In genomic region chr4:44927361-44928061, GRCh38 we compare ENCODE assay signal across 8 cellular contexts.
A peak's percentile ranks its signal among the peaks of the same experiment; 100 is the strongest.
DNase-seq lines count a peak whose midpoint lies in the region; ATAC-seq and TF ChIP-seq lines count a peak whose summit lies in the region.

No MANE protein-coding gene starts in this region.

- H3K4me3 ChIP-seq in epithelial cell of proximal tubule (ENCODE audit: low read depth, low read length) = no peak overlapping the region

- peak; percentile 68 for TF ChIP-seq CTCF in epithelial cell of proximal tubule (conservative IDR thresholded peaks at IDR 0.05; ENCODE audit: low read depth, low read length)

- ATAC-seq in HG02884 (IDR thresholded peaks at IDR 0.05; ENCODE audit: unreplicated experiment) = peak; percentile 55

- DNase-seq in ELR (ENCODE audit: low read depth) (peak; percentile 39), NCI-H526 treated with DMSO at 0.1 percent for 48 hours (lab: John Stamatoyannopoulos, UW) (peak; percentile 18), epithelial cell of proximal tubule (ENCODE audit: low read depth) (no peak), superior temporal gyrus (ENCODE audit: extremely low spot score) (peak; percentile 63), NCI-H2107 treated with DMSO at 0.1 percent for 48 hours (lab: John Stamatoyannopoulos, UW; ENCODE audit: unreplicated experiment) (no peak), SIG-M5 (lab: John Stamatoyannopoulos, UW) (no peak)
- no peak for DNase-seq in activated effector memory CD4-positive, alpha-beta T cell treated with anti-CD3 and anti-CD28 coated beads, Interleukin-2, amount 50 U/mL, for 16 hours

Comparison
In these comparisons a context has a peak if more than half of its experiments do, and no peak if none do; other contexts are left out.
1. DNase-seq: peak in ELR (single experiment), NCI-H526 treated with DMSO at 0.1 percent for 48 hours (single experiment) and superior temporal gyrus (single experiment); none in epithelial cell of proximal tubule (single experiment), NCI-H2107 treated with DMSO at 0.1 percent for 48 hours (single experiment), activated effector memory CD4-positive, alpha-beta T cell treated with anti-CD3 and anti-CD28 coated beads, Interleukin-2, amount 50 U/mL, for 16 hours (single experiment) and SIG-M5 (single experiment).